Comparison of ENCODE assay signal across 9 cellular contexts in the genomic region with DNA sequence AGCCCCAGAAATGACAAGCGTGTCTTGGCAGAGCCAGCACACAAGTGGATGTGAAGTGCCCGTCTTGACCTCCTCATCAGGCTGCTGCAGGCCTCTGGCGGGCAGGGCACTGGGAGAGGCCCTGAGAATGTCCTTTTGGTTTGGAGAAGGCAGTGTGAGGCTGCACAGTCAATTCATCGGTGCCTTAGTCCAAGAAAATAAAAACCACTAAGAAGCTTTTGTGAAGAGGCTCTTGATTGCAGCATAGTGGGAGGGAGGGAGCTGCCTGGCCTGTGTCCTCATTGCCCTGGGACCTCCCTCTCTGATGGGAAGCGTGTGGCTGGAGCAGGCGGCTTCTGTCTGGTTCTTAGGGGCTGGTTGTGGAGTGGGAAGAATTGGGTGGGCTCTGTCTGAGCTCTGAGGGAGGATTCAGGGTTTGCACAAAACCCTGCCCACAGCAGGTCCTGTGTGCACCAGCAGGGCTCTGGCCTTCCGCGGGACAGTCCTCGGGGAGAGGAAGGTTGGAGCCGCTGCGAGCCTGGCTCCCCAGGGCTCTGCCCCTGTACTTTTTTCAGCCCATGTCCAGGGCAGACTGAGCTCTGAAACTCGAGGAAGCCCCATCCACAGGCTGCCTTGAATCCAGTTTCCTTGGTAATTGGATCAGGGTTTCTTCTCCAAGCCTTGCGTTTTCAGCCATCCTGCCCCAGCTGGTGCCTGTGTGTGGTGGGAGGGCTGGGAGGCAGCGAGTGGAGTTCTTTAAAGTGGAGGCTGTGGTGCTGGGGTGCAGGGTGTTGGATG. TPM values are rescaled to one million over a fixed set of nuclear protein-coding genes. Genes with fewer than 3 reads are reported as not detected.
DNase-seq lines count a peak whose midpoint lies in the region; ATAC-seq and TF ChIP-seq lines count a peak whose summit lies in the region.
"Had no signal": no experiment of that assay in that cellular context is flagged by ENCODE, and none has a peak within 500 bp of the region (broad histone marks: within the 10 kb centered on the region; RNA-seq: fewer than 3 reads in every experiment).

No MANE protein-coding gene starts in this region.

- H3K4me3 ChIP-seq in HUES48 (ENCODE audit: low read depth, low read length) (no peak overlapping the region; the same call in 1 of the 2 replicates), brain microvascular endothelial cell (ENCODE audit: low read depth, low read length) (peak overlapping the region; percentile 17), testis (no peak overlapping the region)

- in situ Hi-C loops in brain microvascular endothelial cell (cut with HindIII; ENCODE audit: low pct_ligation_motif_present, low sequenced_read_pairs) = no loop called here

- DNase-seq in brain microvascular endothelial cell = peak; percentile 57
- DNase-seq in left kidney (ENCODE audit: low read depth, low spot score) = peak; percentile 61
- peak; percentile 80 for DNase-seq in testis
- no peak for DNase-seq in NCI-H69 (lab: John Stamatoyannopoulos, UW)
- no peak for DNase-seq in DMS153 (lab: John Stamatoyannopoulos, UW)
- DNase-seq in NCI-H526 treated with DMSO at 0.1 percent for 48 hours (lab: John Stamatoyannopoulos, UW) = no peak
- DNase-seq: activated naive CD8-positive, alpha-beta T cell treated with anti-CD3 and anti-CD28 coated beads for 36 hours had no signal

- 20 to 41% methylated on average over 8 to 14 of the region's 14 CpGs for WGBS in testis, 2 donors

- no peak for TF ChIP-seq POLR2A in testis (IDR thresholded peaks at IDR 0.05)

- ATAC-seq in GM19467 (IDR thresholded peaks at IDR 0.05; ENCODE audit: unreplicated experiment) = no peak

- no peaks in the 10 kb centered on the region for H3K36me3 ChIP-seq in HUES48 (ENCODE audit: control insufficient read depth, insufficient read depth, low read length)
- no peaks in the 10 kb centered on the region for H3K36me3 ChIP-seq in brain microvascular endothelial cell (replicated peaks)
- no peaks in the 10 kb centered on the region for H3K36me3 ChIP-seq in testis (ENCODE audit: low read depth, missing control alignments)

- H3K27me3 ChIP-seq in HUES48 (ENCODE audit: control insufficient read depth, insufficient read depth, low read length) (no peaks in the 10 kb centered on the region), brain microvascular endothelial cell (replicated peaks) (no peaks in the 10 kb centered on the region), testis (no peaks in the 10 kb centered on the region)

- H3K9ac ChIP-seq in HUES48 (ENCODE audit: low read depth, low read length) = peak overlapping the region; percentile 11; the same call in 1 of the 2 replicates

- H3K27ac ChIP-seq in HUES48 (ENCODE audit: low read depth, low read length) = peak overlapping the region; percentile 93
- peak overlapping the region; percentile 71 for H3K27ac ChIP-seq in brain microvascular endothelial cell
- H3K27ac ChIP-seq in testis = peak overlapping the region; percentile 91 to 95

- H3K9me3 ChIP-seq in HUES48 (ENCODE audit: control insufficient read depth, insufficient read depth, low read length) = no peaks in the 10 kb centered on the region
- no peaks in the 10 kb centered on the region for H3K9me3 ChIP-seq in testis

- TF ChIP-seq CTCF in brain microvascular endothelial cell (IDR thresholded peaks at IDR 0.05; ENCODE audit: low read depth, low read length, missing control alignments) = peak; percentile 25
- no peak for TF ChIP-seq CTCF in testis (IDR thresholded peaks at IDR 0.05)

- intact Hi-C loops in testis (cut with DNase I; ENCODE audit: low total_unique reads) = no loop called here

- H3K4me1 ChIP-seq in HUES48 (ENCODE audit: control insufficient read depth, insufficient read depth, low read length) (peaks cover 25% of the 10 kb centered on the region), testis (peaks cover 58% of the 10 kb centered on the region)

RNA-seq across cellular contexts. Expression of a gene that starts 1.1 kb away (rescaled TPM):
- 1 to 10 TPM; 2.5 to 6.5 TPM for total RNA-seq in testis
- 7.1 TPM for polyA plus RNA-seq in testis (ENCODE audit: insufficient read depth, low read depth, low replicate concordance)
- total RNA-seq: activated naive CD8-positive, alpha-beta T cell treated with anti-CD3 and anti-CD28 coated beads for 36 hours had no signal

RNA-seq across cellular contexts. Expression of a gene that starts 2.2 kb away (rescaled TPM):
- total RNA-seq in testis = 10 to 100 TPM; 56.9 to 69.8 TPM
- 15.0 TPM for polyA plus RNA-seq in testis (ENCODE audit: insufficient read depth, low read depth, low replicate concordance)
- total RNA-seq: activated naive CD8-positive, alpha-beta T cell treated with anti-CD3 and anti-CD28 coated beads for 36 hours had no signal

RNA-seq across cellular contexts. Expression of a gene that starts 36.9 kb away (rescaled TPM):
- total RNA-seq in testis = not detected
- polyA plus RNA-seq in testis (ENCODE audit: insufficient read depth, low read depth, low replicate concordance) = not detected
- total RNA-seq: activated naive CD8-positive, alpha-beta T cell treated with anti-CD3 and anti-CD28 coated beads for 36 hours had no signal

RNA-seq across cellular contexts. Expression of a gene that starts 50.8 kb away (rescaled TPM):
- not detected for total RNA-seq in testis
- polyA plus RNA-seq in testis (ENCODE audit: insufficient read depth, low read depth, low replicate concordance) = not detected
- total RNA-seq: activated naive CD8-positive, alpha-beta T cell treated with anti-CD3 and anti-CD28 coated beads for 36 hours had no signal

Comparison
In these comparisons a context has a peak if more than half of its experiments do, and no peak if none do; other contexts are left out.
1. DNase-seq: peak in brain microvascular endothelial cell (single experiment), left kidney (single experiment) and testis (single experiment); none in NCI-H69 (single experiment), DMS153 (single experiment) and NCI-H526 treated with DMSO at 0.1 percent for 48 hours (single experiment).
2. Peak in every context shown above with its lines, with median percentiles within 50 percentile points of each other: H3K27ac ChIP-seq.